In genomic region chr5:90707698-90708097, GRCh38 we compare ENCODE assay signal across 28 cellular contexts.
"Had no signal": no experiment of that assay in that cellular context is flagged by ENCODE, and none has a peak within 500 bp of the region (broad histone marks: within the 10 kb centered on the region; RNA-seq: fewer than 3 reads in every experiment).

No MANE protein-coding gene starts in this region.

- H3K79me2 ChIP-seq: parathyroid adenoma had no signal

- DNase-seq: natural killer cell; occipital lobe; ovary; posterior cingulate gyrus; psoas muscle; right cardiac atrium; right lobe of liver; sigmoid colon; small intestine; stimulated activated CD4-positive, alpha-beta T cell treated with anti-CD3 and anti-CD28 coated beads, Interleukin-15, amount 100 ng/mL, for 24 hours; stimulated activated CD4-positive, alpha-beta T cell treated with anti-CD3 and anti-CD28 coated beads, Interleukin-2, amount 100 ng/mL, for 24 hours; stimulated activated CD4-positive, alpha-beta T cell treated with anti-CD3 and anti-CD28 coated beads, Interleukin-2, amount 100 ng/mL, for 48 hours; stimulated activated CD4-positive, alpha-beta T cell treated with anti-CD3 and anti-CD28 coated beads, Interleukin-4, amount 100 ng/mL, for 24 hours; stimulated activated naive B cell treated with anti-CD40 and anti-IgM and Interleukin-4, amounts not matched to agents 10 μg/mL and 1 μg/mL and 100 μg/mL, for 72 hours; stimulated activated naive CD4-positive, alpha-beta T cell treated with Interleukin-2 at 50 U/mL for 16 hours; stomach; thyroid gland; trophoblast cell; upper lobe of left lung had no signal

- H3K27me3 ChIP-seq: ovary, right lobe of liver, sigmoid colon, stomach, thyroid gland, tibial nerve, upper lobe of left lung, vagina had no signal

- H3K4me1 Mint-ChIP-seq: natural killer cell; nephron; stimulated activated effector memory CD8-positive, alpha-beta T cell treated with anti-CD3 and anti-CD28 coated beads, Interleukin-12 subunit alpha, Interleukin-12 subunit beta, amount 100 ng/mL, for 72 hours; stimulated activated naive B cell treated with anti-CD40 and anti-IgM and Interleukin-4, amounts not matched to agents 10 μg/mL and 1 μg/mL and 100 μg/mL, for 72 hours had no signal

- H3K9me3 Mint-ChIP-seq: natural killer cell; nephron; neural crest cell; stimulated activated effector memory CD8-positive, alpha-beta T cell treated with anti-CD3 and anti-CD28 coated beads, Interleukin-12 subunit alpha, Interleukin-12 subunit beta, amount 100 ng/mL, for 72 hours; stimulated activated naive B cell treated with anti-CD40 and anti-IgM and Interleukin-4, amounts not matched to agents 10 μg/mL and 1 μg/mL and 100 μg/mL, for 72 hours; stimulated activated naive CD8-positive, alpha-beta T cell treated with anti-CD3 and anti-CD28 coated beads, Interleukin-15, Interleukin-2, amounts not matched to agents 100 ng/mL and 50 ng/mL, for 24 hours had no signal

- H3K9ac ChIP-seq: parathyroid adenoma had no signal

- H3K4me3 ChIP-seq: ovary, psoas muscle, right lobe of liver, sigmoid colon, stomach, thoracic aorta, thyroid gland, tibial nerve, upper lobe of left lung, vagina had no signal

- H3K4me3 Mint-ChIP-seq: natural killer cell; nephron; neural crest cell; stimulated activated effector memory CD8-positive, alpha-beta T cell treated with anti-CD3 and anti-CD28 coated beads, Interleukin-12 subunit alpha, Interleukin-12 subunit beta, amount 100 ng/mL, for 72 hours; stimulated activated naive B cell treated with anti-CD40 and anti-IgM and Interleukin-4, amounts not matched to agents 10 μg/mL and 1 μg/mL and 100 μg/mL, for 72 hours; stimulated activated naive CD8-positive, alpha-beta T cell treated with anti-CD3 and anti-CD28 coated beads, Interleukin-15, Interleukin-2, amounts not matched to agents 100 ng/mL and 50 ng/mL, for 24 hours had no signal

- H3K36me3 Mint-ChIP-seq: natural killer cell; stimulated activated effector memory CD8-positive, alpha-beta T cell treated with anti-CD3 and anti-CD28 coated beads, Interleukin-12 subunit alpha, Interleukin-12 subunit beta, amount 100 ng/mL, for 72 hours; stimulated activated naive B cell treated with anti-CD40 and anti-IgM and Interleukin-4, amounts not matched to agents 10 μg/mL and 1 μg/mL and 100 μg/mL, for 72 hours had no signal

- H3K4me1 ChIP-seq: parathyroid adenoma, psoas muscle, right lobe of liver, sigmoid colon, stomach, thyroid gland, tibial nerve, upper lobe of left lung, vagina had no signal

- H3K36me3 ChIP-seq: ovary, right lobe of liver, sigmoid colon, stomach, thoracic aorta, thyroid gland, tibial nerve, upper lobe of left lung, vagina had no signal

- H3K9me3 ChIP-seq: ovary, psoas muscle, right lobe of liver, sigmoid colon, stomach, thoracic aorta, thyroid gland, tibial nerve, upper lobe of left lung, vagina had no signal

- H2AFZ ChIP-seq: parathyroid adenoma had no signal

- H3K27ac ChIP-seq: ovary, parathyroid adenoma, psoas muscle, right lobe of liver, sigmoid colon, stomach, thoracic aorta, thyroid gland, tibial nerve, upper lobe of left lung, vagina had no signal

- H3K27ac Mint-ChIP-seq: natural killer cell; nephron; progenitor cell of endocrine pancreas; stimulated activated effector memory CD8-positive, alpha-beta T cell treated with anti-CD3 and anti-CD28 coated beads, Interleukin-12 subunit alpha, Interleukin-12 subunit beta, amount 100 ng/mL, for 72 hours; stimulated activated naive B cell treated with anti-CD40 and anti-IgM and Interleukin-4, amounts not matched to agents 10 μg/mL and 1 μg/mL and 100 μg/mL, for 72 hours; stimulated activated naive CD8-positive, alpha-beta T cell treated with anti-CD3 and anti-CD28 coated beads, Interleukin-15, Interleukin-2, amounts not matched to agents 100 ng/mL and 50 ng/mL, for 24 hours had no signal

- H3K27me3 Mint-ChIP-seq: progenitor cell of endocrine pancreas had no signal
